15 cellular contexts compared by ENCODE assay signal in the genomic region with DNA sequence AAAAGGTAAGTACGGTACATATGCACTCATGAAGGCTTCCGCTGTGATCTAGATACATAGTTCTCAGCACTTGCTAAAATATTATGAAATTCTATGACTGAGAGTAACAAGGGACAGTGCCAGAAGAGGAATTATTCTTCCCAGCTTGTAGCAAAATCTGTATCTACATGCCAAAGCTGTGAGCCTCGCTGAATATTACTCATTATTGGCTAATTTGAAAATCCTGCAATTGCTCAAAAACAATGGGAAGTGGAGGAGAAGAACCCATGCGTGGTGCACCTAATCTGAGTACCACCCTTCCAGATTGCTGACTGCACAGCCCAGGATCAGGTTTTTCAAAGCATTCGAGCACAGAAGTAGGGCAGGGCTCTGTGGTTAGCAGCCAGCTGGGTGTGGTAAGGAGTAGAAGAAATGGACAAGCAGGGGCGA. TPM values are rescaled to one million over a fixed set of nuclear protein-coding genes. Genes with fewer than 3 reads are reported as not detected.
DNase-seq lines count a peak whose midpoint lies in the region; TF ChIP-seq lines count a peak whose summit lies in the region.
"Had no signal": no experiment of that assay in that cellular context is flagged by ENCODE, and none has a peak within 500 bp of the region (broad histone marks: within the 10 kb centered on the region; RNA-seq: fewer than 3 reads in every experiment).

No MANE protein-coding gene starts in this region.

- CTCF ChIA-PET in RWPE1 (lab: Yijun Ruan, JAX) = interaction anchor here (0.6 to 1.2 kb wide), 4 partner anchors 9 to 161 kb away, joined by 3 to 4 read pairs (median 3); no protein-coding TSS in a partner anchor

- no peak for TF ChIP-seq CTCF in RWPE1 (conservative IDR thresholded peaks at IDR 0.05; ENCODE audit: low read depth)
- no peak for TF ChIP-seq CTCF in fibroblast of lung (conservative IDR thresholded peaks at IDR 0.05 in 1 of 2, IDR thresholded peaks at IDR 0.05 in 1 of 2; ENCODE audit: low read depth in 1 of 2, low read length in 2 of 2)
- no peak for TF ChIP-seq CTCF in suprapubic skin (IDR thresholded peaks at IDR 0.05)

- in situ Hi-C loops in GM23248 (cut with MboI) = no loop called here

- peaks cover 10% of the 10 kb centered on the region for H3K4me1 ChIP-seq in GM23248 (ENCODE audit: insufficient read depth)
- H3K4me1 ChIP-seq in fibroblast of lung (ENCODE audit: control insufficient read depth, extremely low read depth, insufficient read depth, low read length) = no peaks in the 10 kb centered on the region
- H3K4me1 ChIP-seq in suprapubic skin = peaks cover 7% of the 10 kb centered on the region
- H3K4me1 ChIP-seq: stomach had no signal

- TF ChIP-seq EP300 in suprapubic skin (IDR thresholded peaks at IDR 0.05) = no peak

- H3K9me3 ChIP-seq in GM23248 (ENCODE audit: low read depth) (no peaks in the 10 kb centered on the region), fibroblast of lung (ENCODE audit: control insufficient read depth, insufficient read depth, low read depth, low read length) (no peaks in the 10 kb centered on the region), suprapubic skin (no peaks in the 10 kb centered on the region)
- H3K9me3 ChIP-seq: stomach had no signal

- WGBS in GM23248 (ENCODE audit: low coverage in 1 of 2, low lambda C conversion rate in 2 of 2, missing lambda C conversion rate in 2 of 2), 2 experiments = 20 to 29% methylated on average over 6 of the region's 6 CpGs
- WGBS in suprapubic skin = 40% methylated on average over 6 of the region's 6 CpGs

- TF ChIP-seq POLR2A in suprapubic skin (IDR thresholded peaks at IDR 0.05) = no peak

- H3K27me3 ChIP-seq in GM23248 (replicated peaks; ENCODE audit: insufficient read depth) (no peaks in the 10 kb centered on the region), fibroblast of lung (ENCODE audit: control insufficient read depth, insufficient read depth, low read length) (no peaks in the 10 kb centered on the region), suprapubic skin (no peaks in the 10 kb centered on the region)
- H3K27me3 ChIP-seq: stomach had no signal

- H3K4me3 ChIP-seq in GM23248 = no peak overlapping the region
- H3K4me3 ChIP-seq in fibroblast of lung (replicated peaks in 1 of 4; ENCODE audit: control extremely low read depth in 1 of 4, insufficient read depth in 1 of 4, low read depth in 3 of 4, low read length in 4 of 4) = no peak overlapping the region
- peak overlapping the region; percentile 3 for H3K4me3 ChIP-seq in suprapubic skin
- H3K4me3 ChIP-seq: stomach had no signal

- POLR2A ChIA-PET in RWPE1 (lab: Yijun Ruan, JAX; ENCODE audit: low non-redundant PET) = interaction anchor here (0.7 kb wide), 1 partner anchor 214 kb away, joined by 7 read pairs; no protein-coding TSS in a partner anchor

- H3K9ac ChIP-seq in GM23248 = no peak overlapping the region
- no peak overlapping the region for H3K9ac ChIP-seq in fibroblast of lung (ENCODE audit: insufficient read depth, low read length)

- no peak overlapping the region for H2AFZ ChIP-seq in GM23248
- H2AFZ ChIP-seq in fibroblast of lung (ENCODE audit: low read length) = no peak overlapping the region

- peak overlapping the region; percentile 51 for H3K4me2 ChIP-seq in GM23248 (ENCODE audit: unreplicated experiment)
- no peak overlapping the region for H3K4me2 ChIP-seq in fibroblast of lung (ENCODE audit: extremely low read depth, insufficient read depth, low read length)

- H3F3A ChIP-seq in GM23248 (ENCODE audit: insufficient read depth) = peaks cover 11% of the 10 kb centered on the region

- H3K36me3 ChIP-seq in GM23248 (ENCODE audit: low read depth) (no peaks in the 10 kb centered on the region), fibroblast of lung (ENCODE audit: control insufficient read depth, insufficient read depth, low read length) (no peaks in the 10 kb centered on the region), suprapubic skin (no peaks in the 10 kb centered on the region)
- H3K36me3 ChIP-seq: stomach had no signal

- H3K9me2 ChIP-seq in GM23248 (ENCODE audit: insufficient read depth) = no peaks in the 10 kb centered on the region

- H4K20me1 ChIP-seq in GM23248 (ENCODE audit: insufficient read depth) (no peaks in the 10 kb centered on the region), fibroblast of lung (ENCODE audit: control insufficient read depth, extremely low read depth, insufficient read depth, low read length) (no peaks in the 10 kb centered on the region)

- peak; percentile 85 for DNase-seq in GM23248
- DNase-seq in RWPE1 (ENCODE audit: low spot score) = peak; percentile 91
- peak; percentile 3 to 26 for DNase-seq in fibroblast of lung (ENCODE audit: low read depth in 2 of 2)
- no peak for DNase-seq in suprapubic skin (ENCODE audit: low spot score in 2 of 2)
- no peak for DNase-seq in activated CD8-positive, alpha-beta memory T cell treated with anti-CD3 and anti-CD28 coated beads for 24 hours
- DNase-seq in epidermal melanocyte (ENCODE audit: insufficient read length, low spot score) = no peak
- no peak for DNase-seq in HuH-7 (ENCODE audit: low spot score)
- DNase-seq: activated CD8-positive, alpha-beta memory T cell treated with anti-CD3 and anti-CD28 coated beads, Interleukin-2, amount 10 ng/mL, durations not matched to agents 7 days and 5 days; activated naive CD8-positive, alpha-beta T cell treated with anti-CD3 and anti-CD28 coated beads, Interleukin-2, amount 10 ng/mL, durations not matched to agents 7 days and 5 days; H9; head of caudate nucleus; Karpas-422; mesenchymal stem cell; stimulated activated CD4-positive, alpha-beta T cell treated with anti-CD3 and anti-CD28 coated beads, Interleukin-4, amount 100 ng/mL, for 4 hours; stomach had no signal

- H3K27ac ChIP-seq in GM23248 = no peak overlapping the region
- H3K27ac ChIP-seq in RWPE1 = peak overlapping the region; percentile 98
- no peak overlapping the region for H3K27ac ChIP-seq in fibroblast of lung (ENCODE audit: insufficient read depth, low read length)
- peak overlapping the region; percentile 81 for H3K27ac ChIP-seq in suprapubic skin
- H3K27ac ChIP-seq: stomach had no signal

- no peaks in the 10 kb centered on the region for H3K79me2 ChIP-seq in GM23248 (ENCODE audit: insufficient read depth)
- no peaks in the 10 kb centered on the region for H3K79me2 ChIP-seq in fibroblast of lung (ENCODE audit: control insufficient read depth, insufficient read depth, low read length)

RNA-seq across cellular contexts. Expression of a gene that starts 17.4 kb away (rescaled TPM):
- total RNA-seq in GM23248 (2014; rRNA removed; shearing (Covaris generic)) = not detected in 2 replicates
- polyA plus RNA-seq in GM23248 (2016; fragmentation: Nextera tagmentation; extraction: Ambion mirVana) (not detected in 2 replicates), fibroblast of lung (not detected in 2 replicates)
- total RNA-seq in fibroblast of lung (not detected in 2 replicates), suprapubic skin (not detected)
- not detected in 2 replicates for polyA plus RNA-seq in fibroblast of lung (2012)
- not detected in 2 replicates for polyA minus RNA-seq in fibroblast of lung (ENCODE audit: low replicate concordance)
- total RNA-seq: activated CD8-positive, alpha-beta memory T cell treated with anti-CD3 and anti-CD28 coated beads, Interleukin-2, amount 10 ng/mL, durations not matched to agents 7 days and 5 days; activated naive CD8-positive, alpha-beta T cell treated with anti-CD3 and anti-CD28 coated beads, Interleukin-2, amount 10 ng/mL, durations not matched to agents 7 days and 5 days; H9; stomach had no signal

RNA-seq across cellular contexts. Expression of a gene that starts 26.7 kb away (rescaled TPM):
- total RNA-seq in GM23248 (2014; rRNA removed; shearing (Covaris generic)) = not detected in 2 replicates
- polyA plus RNA-seq in GM23248 (2016; fragmentation: Nextera tagmentation; extraction: Ambion mirVana) = 0.61 TPM in 1 of 2 replicates, not detected in the other
- total RNA-seq in fibroblast of lung = not detected in 2 replicates
- 0.08 and 0.12 TPM in 2 replicates for polyA plus RNA-seq in fibroblast of lung
- not detected in 2 replicates for polyA plus RNA-seq in fibroblast of lung (2012)
- polyA minus RNA-seq in fibroblast of lung (ENCODE audit: low replicate concordance) = not detected in 2 replicates
- total RNA-seq in suprapubic skin = 10 to 100 TPM; 16.3 to 54.7 (median 36.7) TPM
- total RNA-seq: activated CD8-positive, alpha-beta memory T cell treated with anti-CD3 and anti-CD28 coated beads, Interleukin-2, amount 10 ng/mL, durations not matched to agents 7 days and 5 days; activated naive CD8-positive, alpha-beta T cell treated with anti-CD3 and anti-CD28 coated beads, Interleukin-2, amount 10 ng/mL, durations not matched to agents 7 days and 5 days had no signal

Comparison
In these comparisons a context has a peak if more than half of its experiments do, and no peak if none do; other contexts are left out.
1. DNase-seq: peak in GM23248 (single experiment), RWPE1 (single experiment) and fibroblast of lung (2 of 2); none in suprapubic skin (0 of 2), activated CD8-positive, alpha-beta memory T cell treated with anti-CD3 and anti-CD28 coated beads for 24 hours (single experiment), epidermal melanocyte (single experiment) and HuH-7 (single experiment).
2. H3K27ac ChIP-seq: peak in RWPE1 (single experiment) and suprapubic skin (single experiment); none in GM23248 (single experiment) and fibroblast of lung (single experiment).
3. RNA of a gene that starts 26.7 kb away (total RNA-seq): 16.3 to 54.7 TPM in suprapubic skin; not detected in GM23248 and not detected in fibroblast of lung; every median in the first group is over 10 times any median in the second.